23 cellular contexts compared by ENCODE assay signal in the genomic region with DNA sequence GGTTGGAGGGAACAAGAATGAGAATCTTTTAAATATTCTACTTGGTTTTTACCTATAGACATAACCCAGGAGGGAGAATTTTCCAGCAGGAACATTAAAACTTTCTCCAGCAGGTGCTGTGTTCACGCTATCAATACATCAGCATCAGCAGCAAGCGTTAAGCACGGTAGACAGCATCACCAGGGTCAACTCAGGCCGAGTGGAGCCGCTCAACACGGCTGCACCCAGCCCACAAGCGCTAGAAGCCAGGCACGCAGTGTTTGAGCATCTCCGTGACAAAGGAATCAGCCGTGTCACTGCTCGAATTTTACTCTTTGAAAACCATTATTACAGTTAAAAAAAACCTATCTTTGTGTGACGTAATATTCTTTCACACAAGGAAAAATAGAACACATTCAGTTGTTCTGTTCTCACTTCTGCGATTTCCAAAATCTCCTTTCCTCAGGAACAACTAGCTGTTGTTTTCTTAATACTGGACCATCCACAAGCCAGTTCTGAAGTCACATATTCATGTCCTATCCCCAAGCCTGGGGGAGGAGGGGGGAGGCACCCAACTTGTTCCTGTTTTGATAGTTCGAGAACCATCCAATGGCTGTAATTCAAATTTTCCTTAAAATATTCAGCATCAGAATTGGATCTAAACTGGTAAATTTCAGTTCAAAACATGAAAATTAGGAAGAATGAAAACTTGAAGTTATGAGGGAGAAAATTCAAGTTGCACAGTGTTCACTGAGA.
"Had no signal": no experiment of that assay in that cellular context is flagged by ENCODE, and none has a peak within 500 bp of the region (broad histone marks: within the 10 kb centered on the region; RNA-seq: fewer than 3 reads in every experiment).

No MANE protein-coding gene starts in this region.

- H3K4me1 Mint-ChIP-seq: activated naive CD4-positive, alpha-beta T cell treated with anti-CD3 and anti-CD28 coated beads, Interleukin-2, amount 50 U/mL, for 24 hours had no signal

- H3K36me3 Mint-ChIP-seq: WTC11 had no signal

- FAIRE-seq: astrocyte, RCC 7860 had no signal

- H3K9me3 Mint-ChIP-seq: activated naive CD4-positive, alpha-beta T cell treated with anti-CD3 and anti-CD28 coated beads, Interleukin-2, amount 50 U/mL, for 24 hours had no signal

- H3K27ac Mint-ChIP-seq: activated CD8-positive, alpha-beta T cell treated with anti-CD3 and anti-CD28 coated beads, Interleukin-2, amount 10 ng/mL, durations not matched to agents 7 days and 5 days; activated naive CD4-positive, alpha-beta T cell treated with anti-CD3 and anti-CD28 coated beads, Interleukin-2, amount 50 U/mL, for 24 hours; brain; T-helper 17 cell; WTC11 had no signal

- ATAC-seq: activated CD8-positive, alpha-beta T cell treated with anti-CD3 and anti-CD28 coated beads, Interleukin-2, amount 10 ng/mL, durations not matched to agents 7 days and 5 days; T-helper 17 cell; WTC11 had no signal

- H3K4me3 Mint-ChIP-seq: activated CD8-positive, alpha-beta T cell treated with anti-CD3 and anti-CD28 coated beads, Interleukin-2, amount 10 ng/mL, durations not matched to agents 7 days and 5 days; activated naive CD4-positive, alpha-beta T cell treated with anti-CD3 and anti-CD28 coated beads, Interleukin-2, amount 50 U/mL, for 24 hours; brain; T-helper 17 cell; WTC11 had no signal

- DNase-seq: activated CD4-positive, alpha-beta T cell treated with anti-CD3 and anti-CD28 coated beads for 48 hours; activated CD4-positive, alpha-beta T cell treated with anti-CD3 and anti-CD28 coated beads, Interleukin-2, amount 50 U/mL, for 4 hours; activated CD4-positive, CD25-positive, alpha-beta regulatory T cell treated with anti-CD3 and anti-CD28 coated beads, Interleukin-2, amount 50 U/mL, for 72 hours; activated CD8-positive, alpha-beta memory T cell treated with anti-CD3 and anti-CD28 coated beads, Interleukin-2, amount 50 U/mL, for 48 hours; activated CD8-positive, alpha-beta T cell treated with anti-CD3 and anti-CD28 coated beads, Interleukin-2, amount 10 ng/mL, durations not matched to agents 7 days and 5 days; activated effector memory CD4-positive, alpha-beta T cell treated with Interleukin-2 at 50 U/mL for 16 hours; activated naive CD4-positive, alpha-beta T cell; activated T-cell treated with anti-CD3 and anti-CD28 coated beads, Interleukin-2, amount 50 U/mL, for 1 hour; IMR-90; KG1; NCI-H1048; NCI-H146; NCI-H187 treated with DMSO at 0.1 percent for 48 hours; NCI-H2081 treated with DMSO at 0.1 percent for 48 hours; NCI-H524; SHP77 treated with DMSO at 0.1 percent for 48 hours; T-helper 17 cell; T-helper 9 cell had no signal
